Comparison of ENCODE assay signal across 1 cellular context in the genomic region with DNA sequence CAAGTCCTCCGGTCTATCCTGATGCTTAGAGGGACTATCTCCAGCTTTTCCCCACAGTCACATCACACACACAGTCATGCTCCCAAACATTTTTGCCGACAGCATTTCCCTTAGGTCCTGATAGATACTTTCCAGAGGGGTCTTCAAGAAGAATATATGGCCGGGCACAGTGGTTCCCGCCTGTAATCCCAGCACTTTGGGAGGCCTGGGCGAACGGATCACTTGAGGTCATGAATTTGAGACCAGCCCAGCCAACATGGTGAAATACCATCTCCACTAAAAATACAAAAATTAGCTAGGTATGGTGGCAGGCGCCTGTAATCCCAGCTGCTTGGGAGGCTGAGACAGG.
TF ChIP-seq lines count a peak whose summit lies in the region.

No MANE protein-coding gene starts in this region.

TF ChIP-seq in HepG2, 621 proteins besides CTCF, POLR2A, EP300 and RAD21 (continues in another document):
- TF ChIP-seq MED8 (CRISPR knock-in tag; IDR thresholded peaks at IDR 0.05; ENCODE audit: insufficient replicate concordance): peak; percentile 14
- 0 out of 2 replicates have a peak, but pooled peaks have one; percentile 26 for TF ChIP-seq ZNF280D (CRISPR knock-in tag; IDR thresholded peaks at IDR 0.05)
- TF ChIP-seq RBM22 (optimal IDR thresholded peaks at IDR 0.05; ENCODE audit: low read length): no peak
- TF ChIP-seq, protein P1, sequence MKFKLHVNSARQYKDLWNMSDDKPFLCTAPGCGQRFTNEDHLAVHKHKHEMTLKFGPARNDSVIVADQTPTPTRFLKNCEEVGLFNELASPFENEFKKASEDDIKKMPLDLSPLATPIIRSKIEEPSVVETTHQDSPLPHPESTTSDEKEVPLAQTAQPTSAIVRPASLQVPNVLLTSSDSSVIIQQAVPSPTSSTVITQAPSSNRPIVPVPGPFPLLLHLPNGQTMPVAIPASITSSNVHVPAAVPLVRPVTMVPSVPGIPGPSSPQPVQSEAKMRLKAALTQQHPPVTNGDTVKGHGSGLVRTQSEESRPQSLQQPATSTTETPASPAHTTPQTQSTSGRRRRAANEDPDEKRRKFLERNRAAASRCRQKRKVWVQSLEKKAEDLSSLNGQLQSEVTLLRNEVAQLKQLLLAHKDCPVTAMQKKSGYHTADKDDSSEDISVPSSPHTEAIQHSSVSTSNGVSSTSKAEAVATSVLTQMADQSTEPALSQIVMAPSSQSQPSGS (CRISPR knock-in tag; IDR thresholded peaks at IDR 0.05): no peak
- no peak for TF ChIP-seq SSRP1 (CRISPR knock-in tag; IDR thresholded peaks at IDR 0.05)
- peak; percentile 38; the same call in 1 of the 2 replicates for TF ChIP-seq KLF12 (CRISPR knock-in tag; IDR thresholded peaks at IDR 0.05; ENCODE audit: borderline replicate concordance)
- TF ChIP-seq, protein P2, sequence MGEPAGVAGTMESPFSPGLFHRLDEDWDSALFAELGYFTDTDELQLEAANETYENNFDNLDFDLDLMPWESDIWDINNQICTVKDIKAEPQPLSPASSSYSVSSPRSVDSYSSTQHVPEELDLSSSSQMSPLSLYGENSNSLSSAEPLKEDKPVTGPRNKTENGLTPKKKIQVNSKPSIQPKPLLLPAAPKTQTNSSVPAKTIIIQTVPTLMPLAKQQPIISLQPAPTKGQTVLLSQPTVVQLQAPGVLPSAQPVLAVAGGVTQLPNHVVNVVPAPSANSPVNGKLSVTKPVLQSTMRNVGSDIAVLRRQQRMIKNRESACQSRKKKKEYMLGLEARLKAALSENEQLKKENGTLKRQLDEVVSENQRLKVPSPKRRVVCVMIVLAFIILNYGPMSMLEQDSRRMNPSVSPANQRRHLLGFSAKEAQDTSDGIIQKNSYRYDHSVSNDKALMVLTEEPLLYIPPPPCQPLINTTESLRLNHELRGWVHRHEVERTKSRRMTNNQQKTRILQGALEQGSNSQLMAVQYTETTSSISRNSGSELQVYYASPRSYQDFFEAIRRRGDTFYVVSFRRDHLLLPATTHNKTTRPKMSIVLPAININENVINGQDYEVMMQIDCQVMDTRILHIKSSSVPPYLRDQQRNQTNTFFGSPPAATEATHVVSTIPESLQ (CRISPR knock-in tag; conservative IDR thresholded peaks at IDR 0.05): no peak
- TF ChIP-seq TP53 (CRISPR knock-in tag; conservative IDR thresholded peaks at IDR 0.05): no peak
- no peak for TF ChIP-seq ZNF264 (CRISPR knock-in tag; IDR thresholded peaks at IDR 0.05)
- no peak for TF ChIP-seq NFAT5 (CRISPR knock-in tag; IDR thresholded peaks at IDR 0.05)
- 0 out of 2 replicates have a peak, but pooled peaks have one; percentile 15 for TF ChIP-seq ZNF784 (CRISPR knock-in tag; IDR thresholded peaks at IDR 0.05; ENCODE audit: borderline replicate concordance)
- 0 out of 2 replicates have a peak, but pooled peaks have one; percentile 47 for TF ChIP-seq ZNF572 (CRISPR knock-in tag; IDR thresholded peaks at IDR 0.05)
- TF ChIP-seq DRAP1 (CRISPR knock-in tag; IDR thresholded peaks at IDR 0.05): no peak; the same call in 1 of the 2 replicates
- TF ChIP-seq TFDP1 (CRISPR knock-in tag; IDR thresholded peaks at IDR 0.05; ENCODE audit: borderline replicate concordance): no peak
- TF ChIP-seq ZNF468 (CRISPR knock-in tag; IDR thresholded peaks at IDR 0.05): 0 out of 2 replicates have a peak, but pooled peaks have one; percentile 55
- TF ChIP-seq, protein P3, sequence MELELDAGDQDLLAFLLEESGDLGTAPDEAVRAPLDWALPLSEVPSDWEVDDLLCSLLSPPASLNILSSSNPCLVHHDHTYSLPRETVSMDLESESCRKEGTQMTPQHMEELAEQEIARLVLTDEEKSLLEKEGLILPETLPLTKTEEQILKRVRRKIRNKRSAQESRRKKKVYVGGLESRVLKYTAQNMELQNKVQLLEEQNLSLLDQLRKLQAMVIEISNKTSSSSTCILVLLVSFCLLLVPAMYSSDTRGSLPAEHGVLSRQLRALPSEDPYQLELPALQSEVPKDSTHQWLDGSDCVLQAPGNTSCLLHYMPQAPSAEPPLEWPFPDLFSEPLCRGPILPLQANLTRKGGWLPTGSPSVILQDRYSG (CRISPR knock-in tag; IDR thresholded peaks at IDR 0.05): 0 out of 2 replicates have a peak, but pooled peaks have one; percentile 30
- TF ChIP-seq IRF2 (CRISPR knock-in tag; IDR thresholded peaks at IDR 0.05): 0 out of 2 replicates have a peak, but pooled peaks have one; percentile 1
- no peak for TF ChIP-seq SRSF9 (IDR thresholded peaks at IDR 0.05; ENCODE audit: borderline replicate concordance, insufficient read depth, low read depth, low read length, poor library complexity, severe bottlenecking)
- no peak for TF ChIP-seq ZNF678 (CRISPR knock-in tag; IDR thresholded peaks at IDR 0.05)
- no peak for TF ChIP-seq YEATS2 (CRISPR knock-in tag; IDR thresholded peaks at IDR 0.05; ENCODE audit: borderline replicate concordance)
- no peak for TF ChIP-seq GPBP1L1 (CRISPR knock-in tag; IDR thresholded peaks at IDR 0.05)
- TF ChIP-seq ZSCAN30 (CRISPR knock-in tag; IDR thresholded peaks at IDR 0.05): no peak
- no peak for TF ChIP-seq ZBTB1 (CRISPR knock-in tag; IDR thresholded peaks at IDR 0.05; ENCODE audit: borderline replicate concordance)
- TF ChIP-seq, protein P4, sequence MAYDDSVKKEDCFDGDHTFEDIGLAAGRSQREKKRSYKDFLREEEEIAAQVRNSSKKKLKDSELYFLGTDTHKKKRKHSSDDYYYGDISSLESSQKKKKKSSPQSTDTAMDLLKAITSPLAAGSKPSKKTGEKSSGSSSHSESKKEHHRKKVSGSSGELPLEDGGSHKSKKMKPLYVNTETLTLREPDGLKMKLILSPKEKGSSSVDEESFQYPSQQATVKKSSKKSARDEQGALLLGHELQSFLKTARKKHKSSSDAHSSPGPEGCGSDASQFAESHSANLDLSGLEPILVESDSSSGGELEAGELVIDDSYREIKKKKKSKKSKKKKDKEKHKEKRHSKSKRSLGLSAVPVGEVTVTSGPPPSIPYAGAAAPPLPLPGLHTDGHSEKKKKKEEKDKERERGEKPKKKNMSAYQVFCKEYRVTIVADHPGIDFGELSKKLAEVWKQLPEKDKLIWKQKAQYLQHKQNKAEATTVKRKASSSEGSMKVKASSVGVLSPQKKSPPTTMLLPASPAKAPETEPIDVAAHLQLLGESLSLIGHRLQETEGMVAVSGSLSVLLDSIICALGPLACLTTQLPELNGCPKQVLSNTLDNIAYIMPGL (CRISPR knock-in tag; IDR thresholded peaks at IDR 0.05; ENCODE audit: borderline replicate concordance in 1 of 2, low read depth in 1 of 2): no peak
- no peak for TF ChIP-seq ZNF333 (CRISPR knock-in tag; IDR thresholded peaks at IDR 0.05; ENCODE audit: borderline replicate concordance)
- no peak for TF ChIP-seq HNRNPLL (IDR thresholded peaks at IDR 0.05; ENCODE audit: low read depth, low read length, poor library complexity, severe bottlenecking)
- no peak; the same call in 1 of the 2 replicates for TF ChIP-seq GTF3A (CRISPR knock-in tag; conservative IDR thresholded peaks at IDR 0.05)
- TF ChIP-seq ZC3H4 (CRISPR knock-in tag; IDR thresholded peaks at IDR 0.05; ENCODE audit: borderline replicate concordance): 0 out of 2 replicates have a peak, but pooled peaks have one; percentile 58
- TF ChIP-seq, protein P5, sequence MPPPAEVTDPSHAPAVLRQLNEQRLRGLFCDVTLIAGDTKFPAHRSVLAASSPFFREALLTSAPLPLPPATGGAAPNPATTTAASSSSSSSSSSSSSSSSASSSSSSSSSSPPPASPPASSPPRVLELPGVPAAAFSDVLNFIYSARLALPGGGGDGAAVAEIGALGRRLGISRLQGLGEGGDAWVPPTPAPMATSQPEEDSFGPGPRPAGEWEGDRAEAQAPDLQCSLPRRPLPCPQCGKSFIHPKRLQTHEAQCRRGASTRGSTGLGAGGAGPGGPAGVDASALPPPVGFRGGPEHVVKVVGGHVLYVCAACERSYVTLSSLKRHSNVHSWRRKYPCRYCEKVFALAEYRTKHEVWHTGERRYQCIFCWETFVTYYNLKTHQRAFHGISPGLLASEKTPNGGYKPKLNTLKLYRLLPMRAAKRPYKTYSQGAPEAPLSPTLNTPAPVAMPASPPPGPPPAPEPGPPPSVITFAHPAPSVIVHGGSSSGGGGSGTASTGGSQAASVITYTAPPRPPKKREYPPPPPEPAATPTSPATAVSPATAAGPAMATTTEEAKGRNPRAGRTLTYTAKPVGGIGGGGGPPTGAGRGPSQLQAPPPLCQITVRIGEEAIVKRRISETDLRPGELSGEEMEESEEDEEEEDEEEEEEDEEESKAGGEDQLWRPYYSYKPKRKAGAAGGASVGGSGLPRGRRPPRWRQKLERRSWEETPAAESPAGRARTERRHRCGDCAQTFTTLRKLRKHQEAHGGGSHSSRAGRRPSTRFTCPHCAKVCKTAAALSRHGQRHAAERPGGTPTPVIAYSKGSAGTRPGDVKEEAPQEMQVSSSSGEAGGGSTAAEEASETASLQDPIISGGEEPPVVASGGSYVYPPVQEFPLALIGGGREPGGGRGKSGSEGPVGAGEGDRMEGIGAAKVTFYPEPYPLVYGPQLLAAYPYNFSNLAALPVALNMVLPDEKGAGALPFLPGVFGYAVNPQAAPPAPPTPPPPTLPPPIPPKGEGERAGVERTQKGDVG (CRISPR knock-in tag; IDR thresholded peaks at IDR 0.05; ENCODE audit: borderline replicate concordance): no peak
